Comparison of ENCODE assay signal across 1 cellular context in genomic region chr5:172373680-172374079, GRCh38.
TF ChIP-seq lines count a peak whose summit lies in the region.

No MANE protein-coding gene starts in this region.

TF ChIP-seq in GM23338, 12 proteins besides CTCF, POLR2A, EP300 and RAD21 (continued from another document):
- TF ChIP-seq REST (IDR thresholded peaks at IDR 0.05; ENCODE audit: unreplicated experiment) (no peak), POLR2AphosphoS5 (IDR thresholded peaks at IDR 0.05; ENCODE audit: low read depth) (no peak), ZNF114 (CRISPR knock-in tag; IDR thresholded peaks at IDR 0.05) (no peak), ETS1 (IDR thresholded peaks at IDR 0.05) (no peak), EZH2phosphoT487 (IDR thresholded peaks at IDR 0.05; ENCODE audit: unreplicated experiment) (no peak)
TF ChIP-seq in GM23338: peak in this region for 0.
